Comparison of ENCODE assay signal across 8 cellular contexts in genomic region chr11:369336-370018, GRCh38. TPM values are rescaled to one million over a fixed set of nuclear protein-coding genes. Genes with fewer than 3 reads are reported as not detected.
DNase-seq lines count a peak whose midpoint lies in the region; ATAC-seq and TF ChIP-seq lines count a peak whose summit lies in the region.

TSS of gene B4GALNT4 (plus strand) at chr11:369499. CDS start at chr11:369804, 305 bp downstream.

- no peak for TF ChIP-seq EP300 in SK-N-SH (IDR thresholded peaks at IDR 0.05; ENCODE audit: borderline replicate concordance in 1 of 2, low read depth in 1 of 2, low read length in 1 of 2)

- H3K9me2 ChIP-seq in SK-N-SH = no peaks in the 10 kb centered on the region

- peak within 1 kb of the TSS in 5 of 9 donors; percentile 31 to 77 (median 41) for H3K27ac Mint-ChIP-seq in naive thymus-derived CD4-positive, alpha-beta T cell

- no peaks in the 10 kb centered on the region for H4K20me1 ChIP-seq in SK-N-SH (ENCODE audit: insufficient read depth)

- H3K9me3 Mint-ChIP-seq in naive thymus-derived CD4-positive, alpha-beta T cell = peaks cover 0 to 6% (median 0%) of the 10 kb centered on the region in 11 donors

- TF ChIP-seq RAD21 in SK-N-SH (IDR thresholded peaks at IDR 0.05; ENCODE audit: low read length) = no peak

- H3K27me3 ChIP-seq in SK-N-SH (ENCODE audit: insufficient read depth) (no peaks in the 10 kb centered on the region), dorsolateral prefrontal cortex (no peaks in the 10 kb centered on the region)
- H3K27me3 ChIP-seq in naive thymus-derived CD4-positive, alpha-beta T cell (ENCODE audit: control insufficient read depth in 2 of 2, insufficient read depth in 2 of 2, low read length in 2 of 2) = peaks cover 3 to 7% of the 10 kb centered on the region in 2 donors

- intact Hi-C loops in dorsolateral prefrontal cortex (cut with DNase I) = loop anchor here (5.0 to 10.0 kb wide), 3 partner anchors 78 to 162 kb away; partner anchors contain the start of genes BET1L (in 1 of the 2) and RIC8A (in 1 of the 2)
- intact Hi-C loops in naive thymus-derived CD4-positive, alpha-beta T cell (cut with micrococcal nuclease) = no loop called here

- H3K4me3 Mint-ChIP-seq in naive thymus-derived CD4-positive, alpha-beta T cell = peak within 1 kb of the TSS; percentile 68 to 90 (median 86)

- peaks cover 0 to 23% of the 10 kb centered on the region in 2 experiments; a peak in 1 of 4 replicates for H3K4me1 ChIP-seq in SK-N-SH (ENCODE audit: control insufficient read depth in 1 of 2, insufficient read depth in 2 of 2, low read depth in 1 of 2, low read length in 1 of 2)
- peaks cover 3 to 10% of the 10 kb centered on the region in 2 donors for H3K4me1 ChIP-seq in naive thymus-derived CD4-positive, alpha-beta T cell (ENCODE audit: control insufficient read depth in 2 of 2, insufficient read depth in 2 of 2, low read length in 2 of 2)

- WGBS in SK-N-SH (ENCODE audit: low lambda C conversion rate) = 1% methylated on average over 28 of the region's 118 CpGs

- no peak within 1 kb of the TSS for H2AFZ ChIP-seq in SK-N-SH (ENCODE audit: low read depth)

- no peak for TF ChIP-seq CTCF in SK-N-SH (IDR thresholded peaks at IDR 0.05)
- no peak for TF ChIP-seq CTCF in dorsolateral prefrontal cortex (IDR thresholded peaks at IDR 0.05 in 54 of 56, conservative IDR thresholded peaks at IDR 0.05 in 2 of 56; ENCODE audit: low read depth in 1 of 56, partially characterized antibody in 56 of 56)

- no peaks in the 10 kb centered on the region for H3K79me2 ChIP-seq in SK-N-SH (ENCODE audit: insufficient read depth)

- peaks cover 0 to 7% (median 0%) of the 10 kb centered on the region in 5 donors for H3K36me3 Mint-ChIP-seq in naive thymus-derived CD4-positive, alpha-beta T cell

- ATAC-seq in naive thymus-derived CD4-positive, alpha-beta T cell = peak; percentile 77
- ATAC-seq in GM18858 (IDR thresholded peaks at IDR 0.05; ENCODE audit: unreplicated experiment) = no peak

- peak within 1 kb of the TSS; percentile 94 for H3K4me2 ChIP-seq in SK-N-SH

- H3K9ac ChIP-seq in SK-N-SH = peak within 1 kb of the TSS; percentile 64

- peak; percentile 7 to 28 for DNase-seq in NCI-H2081 (lab: John Stamatoyannopoulos, UW)
- DNase-seq in NCI-H2081 treated with DMSO at 0.1 percent for 48 hours (lab: John Stamatoyannopoulos, UW) = no peak
- peak; percentile 99 for DNase-seq in SK-N-SH
- peak in 9 of 10 donors; percentile 57 to 84 (median 69) for DNase-seq in dorsolateral prefrontal cortex
- peak in 7 of 9 donors; percentile 34 to 64 (median 40) for DNase-seq in naive thymus-derived CD4-positive, alpha-beta T cell
- DNase-seq in T1000 (lab: John Stamatoyannopoulos, UW) = no peak
- DNase-seq in SIG-M5 (lab: John Stamatoyannopoulos, UW) = no peak

- POLR2A ChIA-PET in SK-N-SH (lab: Yijun Ruan, JAX) = no interaction called here
- POLR2A ChIA-PET in naive thymus-derived CD4-positive, alpha-beta T cell (lab: Charles Lee) = interaction anchor here (1.6 kb wide), 1 partner anchor 14 kb away, joined by 3 read pairs; no protein-coding TSS in a partner anchor

- H3K27me3 Mint-ChIP-seq in naive thymus-derived CD4-positive, alpha-beta T cell = peaks cover 10 to 47% (median 26%) of the 10 kb centered on the region in 5 donors

- peak within 1 kb of the TSS; percentile 63 to 65 for H3K4me3 ChIP-seq in SK-N-SH (ENCODE audit: low read depth in 2 of 2, low read length in 1 of 2)
- H3K4me3 ChIP-seq in dorsolateral prefrontal cortex = peak within 1 kb of the TSS; percentile 35 to 78 (median 62)
- peak within 1 kb of the TSS; percentile 13 for H3K4me3 ChIP-seq in naive thymus-derived CD4-positive, alpha-beta T cell (ENCODE audit: low read length)

- CTCF ChIA-PET in SK-N-SH (lab: Yijun Ruan, JAX) = interaction anchor here (1.0 to 1.7 kb wide), 4 partner anchors 10 to 75 kb away, joined by 3 to 8 read pairs (median 6); no protein-coding TSS in a partner anchor
- CTCF ChIA-PET in naive thymus-derived CD4-positive, alpha-beta T cell (lab: Charles Lee) = interaction anchor here (1.1 kb wide), 1 partner anchor 119 kb away, joined by 3 read pairs; no protein-coding TSS in a partner anchor

- peaks cover 0 to 35% (median 18%) of the 10 kb centered on the region in 7 donors for H3K4me1 Mint-ChIP-seq in naive thymus-derived CD4-positive, alpha-beta T cell

- peaks cover 6% of the 10 kb centered on the region for H3F3A ChIP-seq in SK-N-SH (replicated peaks; ENCODE audit: insufficient read depth)

- H3K36me3 ChIP-seq in SK-N-SH (replicated peaks in 1 of 2; ENCODE audit: control insufficient read depth in 1 of 2, insufficient read depth in 2 of 2, low read length in 1 of 2) = peaks cover 0 to 10% of the 10 kb centered on the region in 2 experiments
- H3K36me3 ChIP-seq in naive thymus-derived CD4-positive, alpha-beta T cell (ENCODE audit: control insufficient read depth in 2 of 3, insufficient read depth in 3 of 3, low read length in 3 of 3) = no peaks in the 10 kb centered on the region

- no peaks in the 10 kb centered on the region for H3K9me3 ChIP-seq in SK-N-SH
- H3K9me3 ChIP-seq in naive thymus-derived CD4-positive, alpha-beta T cell (ENCODE audit: control insufficient read depth in 2 of 3, low read length in 3 of 3) = no peaks in the 10 kb centered on the region

- H3K27ac ChIP-seq in SK-N-SH (ENCODE audit: low read depth in 2 of 2, low read length in 1 of 2) (peak within 1 kb of the TSS in 1 of 2 experiments; percentile 69; a peak in 2 of 4 replicates), dorsolateral prefrontal cortex (peak within 1 kb of the TSS in 52 of 59 donors; percentile 1 to 97 (median 77))
- no peak within 1 kb of the TSS for H3K27ac ChIP-seq in naive thymus-derived CD4-positive, alpha-beta T cell (ENCODE audit: low read depth, low read length)

TF ChIP-seq in SK-N-SH, 30 proteins besides CTCF, POLR2A, EP300 and RAD21:
- TF ChIP-seq JUND (IDR thresholded peaks at IDR 0.05) = no peak
- no peak for TF ChIP-seq IRF3 (IDR thresholded peaks at IDR 0.05; ENCODE audit: low read depth, low read length)
- no peak for TF ChIP-seq PBX3 (IDR thresholded peaks at IDR 0.05)
- no peak for TF ChIP-seq USF2 (IDR thresholded peaks at IDR 0.05; ENCODE audit: borderline replicate concordance, low read depth, low read length)
- TF ChIP-seq MEF2A (IDR thresholded peaks at IDR 0.05; ENCODE audit: borderline replicate concordance, low read depth) = no peak
- no peak for TF ChIP-seq ZBTB33 (IDR thresholded peaks at IDR 0.05; ENCODE audit: borderline replicate concordance, low read depth)

RNA-seq across cellular contexts. Expression of gene B4GALNT4, which starts in this region (rescaled TPM):
- 58.6 and 66.7 TPM in 2 replicates for polyA plus RNA-seq in SK-N-SH (2012; rRNA removed)
- polyA plus RNA-seq in SK-N-SH (2012; cell fraction: cytosol; rRNA removed) = 18.8 and 31.2 TPM in 2 replicates
- polyA plus RNA-seq in SK-N-SH (2012; cell fraction: nucleus; rRNA removed) = 380 and 563 TPM in 2 replicates
- total RNA-seq in dorsolateral prefrontal cortex = 100 to 1,000 TPM in 116 of 120 experiments, 10 to 100 TPM in 4; 81.4 to 330 (median 132) TPM
- 10 to 100 TPM in 2 of 5 experiments, 1 to 10 TPM in 3; 1.2 to 11.8 (median 3.5) TPM for total RNA-seq in naive thymus-derived CD4-positive, alpha-beta T cell
- polyA plus RNA-seq in naive thymus-derived CD4-positive, alpha-beta T cell = under 1 TPM in 1 of 2 donors, not detected in 1; 0.14 TPM

Comparison
In these comparisons a context has a peak if more than half of its experiments do, and no peak if none do; other contexts are left out.
1. RNA of gene B4GALNT4 (total RNA-seq): 81.4 to 330 TPM in dorsolateral prefrontal cortex; 1.2 to 11.8 TPM in naive thymus-derived CD4-positive, alpha-beta T cell; every median in the first group is over 4 times any median in the second.
2. RNA of gene B4GALNT4 (polyA plus RNA-seq): 18.8 to 563 TPM in SK-N-SH; 0.14 TPM in naive thymus-derived CD4-positive, alpha-beta T cell; every median in the first group is over 10 times any median in the second.
3. DNase-seq: peak in NCI-H2081 (2 of 2), SK-N-SH (single experiment), dorsolateral prefrontal cortex (9 of 10) and naive thymus-derived CD4-positive, alpha-beta T cell (7 of 9); none in NCI-H2081 treated with DMSO at 0.1 percent for 48 hours (single experiment), T1000 (single experiment) and SIG-M5 (single experiment).
4. H3K4me3 ChIP-seq: peak in every context shown above with its lines; median percentile 64 in SK-N-SH; 62 in dorsolateral prefrontal cortex; 13 in naive thymus-derived CD4-positive, alpha-beta T cell.
5. intact Hi-C loops: an anchor here in dorsolateral prefrontal cortex (5.0 to 10.0 kb wide); none called in naive thymus-derived CD4-positive, alpha-beta T cell.